18 cellular contexts compared by ENCODE assay signal in the genomic region with DNA sequence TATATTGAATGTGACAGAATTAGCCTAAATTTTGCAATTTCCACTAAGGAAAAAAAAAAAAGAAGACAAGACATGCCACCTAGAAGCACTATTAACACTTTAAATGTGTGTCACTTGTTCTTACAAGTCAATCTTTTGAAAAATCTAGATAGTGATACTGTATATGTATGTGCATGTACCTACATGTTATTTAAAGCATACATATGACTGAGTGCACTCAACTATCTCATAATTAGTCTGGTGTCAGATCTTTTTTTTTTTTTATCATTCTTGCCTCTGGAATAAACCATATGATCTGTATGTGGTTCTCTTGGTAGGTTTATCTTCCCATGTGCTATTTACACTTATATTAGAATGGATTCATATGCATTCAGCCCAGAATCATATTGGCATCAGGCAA.
DNase-seq lines count a peak whose midpoint lies in the region; ATAC-seq, FAIRE-seq and TF ChIP-seq lines count a peak whose summit lies in the region.
"Had no signal": no experiment of that assay in that cellular context is flagged by ENCODE, and none has a peak within 500 bp of the region (broad histone marks: within the 10 kb centered on the region; RNA-seq: fewer than 3 reads in every experiment).

No MANE protein-coding gene starts in this region.

- H3K9me3 ChIP-seq in OCI-LY1 (ENCODE audit: low read length) (no peaks in the 10 kb centered on the region), endodermal cell (ENCODE audit: control insufficient read depth, low read length) (peaks cover 8% of the 10 kb centered on the region)
- H3K9me3 ChIP-seq: SJSA1 had no signal

- no peak for TF ChIP-seq CTCF in OCI-LY1 (IDR thresholded peaks at IDR 0.05; ENCODE audit: low read length)
- no peak for TF ChIP-seq CTCF in bronchial epithelial cell (IDR thresholded peaks at IDR 0.05; ENCODE audit: insufficient read depth, low read length, severe bottlenecking)
- no peak for TF ChIP-seq CTCF in endodermal cell (conservative IDR thresholded peaks at IDR 0.05)

- H3K27me3 ChIP-seq in OCI-LY1 (ENCODE audit: insufficient read depth, low read length) (no peaks in the 10 kb centered on the region), bronchial epithelial cell (ENCODE audit: control insufficient read depth, insufficient read depth, low read length) (no peaks in the 10 kb centered on the region), endodermal cell (ENCODE audit: control insufficient read depth, insufficient read depth, low read length, poor library complexity, severe bottlenecking) (no peaks in the 10 kb centered on the region)
- H3K27me3 ChIP-seq: SJSA1 had no signal

- DNase-seq in activated naive CD4-positive, alpha-beta T cell treated with anti-CD3 and anti-CD28 coated beads, Interleukin-2, amount 50 U/mL, for 72 hours (ENCODE audit: low spot score in 2 of 2): no peak
- DNase-seq in bronchial epithelial cell (ENCODE audit: low read depth): peak; percentile 82
- DNase-seq in stimulated activated naive B cell treated with anti-CD40 and anti-IgM and Interleukin-4, amounts not matched to agents 10 μg/mL and 1 μg/mL and 100 μg/mL, for 72 hours: no peak
- no peak for DNase-seq in HUDEP-2 (lab: John Stamatoyannopoulos, UW; ENCODE audit: unreplicated experiment in 76 of 76)
- no peak for DNase-seq in endodermal cell
- DNase-seq: DMS53, KG1, NCI-H1436 treated with DMSO at 0.1 percent for 48 hours, NCI-H2029 treated with DMSO at 0.1 percent for 48 hours, NCI-H2171 treated with DMSO at 0.1 percent for 48 hours, NCI-H446 treated with DMSO at 0.1 percent for 48 hours had no signal

- H3K27me3 Mint-ChIP-seq in activated naive CD4-positive, alpha-beta T cell treated with anti-CD3 and anti-CD28 coated beads, Interleukin-2, amount 50 U/mL, for 24 hours: no peaks in the 10 kb centered on the region
- H3K27me3 Mint-ChIP-seq in stimulated activated naive B cell treated with anti-CD40 and anti-IgM and Interleukin-4, amounts not matched to agents 10 μg/mL and 1 μg/mL and 100 μg/mL, for 72 hours: no peaks in the 10 kb centered on the region
- H3K27me3 Mint-ChIP-seq in endodermal cell (ENCODE audit: insufficient read depth): no peaks in the 10 kb centered on the region

- H3K4me2 ChIP-seq in OCI-LY1 (ENCODE audit: low read length): peak overlapping the region; percentile 11; the same call in 1 of the 2 replicates

- peak overlapping the region; percentile 47 for H3K4me3 Mint-ChIP-seq in activated naive CD4-positive, alpha-beta T cell treated with anti-CD3 and anti-CD28 coated beads, Interleukin-2, amount 50 U/mL, for 24 hours
- no peak overlapping the region for H3K4me3 Mint-ChIP-seq in stimulated activated naive B cell treated with anti-CD40 and anti-IgM and Interleukin-4, amounts not matched to agents 10 μg/mL and 1 μg/mL and 100 μg/mL, for 72 hours
- H3K4me3 Mint-ChIP-seq in endodermal cell: no peak overlapping the region
- H3K4me3 Mint-ChIP-seq: CD14-positive monocyte had no signal

- H3K9ac ChIP-seq in OCI-LY1 (ENCODE audit: low read length): no peak overlapping the region
- no peak overlapping the region for H3K9ac ChIP-seq in endodermal cell (ENCODE audit: extremely low read depth, low read length, poor library complexity, severe bottlenecking)

- no peak for FAIRE-seq in bronchial epithelial cell (lab: Jason Lieb, UNC)
- FAIRE-seq: H1, HepG2 had no signal

- ATAC-seq in activated naive CD4-positive, alpha-beta T cell treated with anti-CD3 and anti-CD28 coated beads, Interleukin-2, amount 50 U/mL, for 72 hours: no peak
- no peak for ATAC-seq in stimulated activated naive B cell treated with anti-CD40 and anti-IgM and Interleukin-4, amounts not matched to agents 10 μg/mL and 1 μg/mL and 100 μg/mL, for 72 hours (replicated peaks)
- no peak for ATAC-seq in GM21367 (IDR thresholded peaks at IDR 0.05; ENCODE audit: unreplicated experiment)
- ATAC-seq: HepG2 had no signal

- peaks cover 18% of the 10 kb centered on the region for H3K36me3 ChIP-seq in OCI-LY1 (ENCODE audit: insufficient read depth, low read length)
- no peaks in the 10 kb centered on the region for H3K36me3 ChIP-seq in bronchial epithelial cell (ENCODE audit: control insufficient read depth, insufficient read depth, low read length)
- H3K36me3 ChIP-seq in endodermal cell (ENCODE audit: control insufficient read depth, insufficient read depth, low read length): no peaks in the 10 kb centered on the region
- H3K36me3 ChIP-seq: SJSA1 had no signal

- H3K79me2 ChIP-seq in OCI-LY1 (ENCODE audit: insufficient read depth, low read length): peaks cover 99% of the 10 kb centered on the region

- H3K4me1 ChIP-seq in OCI-LY1 (ENCODE audit: insufficient read depth, low read length, severe bottlenecking): peaks cover 89% of the 10 kb centered on the region
- peaks cover 3% of the 10 kb centered on the region for H3K4me1 ChIP-seq in endodermal cell (ENCODE audit: control insufficient read depth, insufficient read depth, low read length)
- H3K4me1 ChIP-seq: SJSA1 had no signal

- peaks cover 5% of the 10 kb centered on the region for H3K36me3 Mint-ChIP-seq in activated naive CD4-positive, alpha-beta T cell treated with anti-CD3 and anti-CD28 coated beads, Interleukin-2, amount 50 U/mL, for 24 hours
- peaks cover 0 to 16% of the 10 kb centered on the region in 2 donors for H3K36me3 Mint-ChIP-seq in activated naive CD4-positive, alpha-beta T cell treated with anti-CD3 and anti-CD28 coated beads, Interleukin-2, amount 50 U/mL, for 72 hours
- H3K36me3 Mint-ChIP-seq in stimulated activated naive B cell treated with anti-CD40 and anti-IgM and Interleukin-4, amounts not matched to agents 10 μg/mL and 1 μg/mL and 100 μg/mL, for 72 hours: peaks cover 8 to 29% of the 10 kb centered on the region in 2 donors
- H3K36me3 Mint-ChIP-seq in endodermal cell (ENCODE audit: low read depth): peaks cover 9% of the 10 kb centered on the region

- no peaks in the 10 kb centered on the region for H4K20me1 ChIP-seq in OCI-LY1 (ENCODE audit: insufficient read depth, low read length)

- peaks cover 89% of the 10 kb centered on the region for H3K4me1 Mint-ChIP-seq in activated naive CD4-positive, alpha-beta T cell treated with anti-CD3 and anti-CD28 coated beads, Interleukin-2, amount 50 U/mL, for 24 hours
- peaks cover 49 to 74% of the 10 kb centered on the region in 2 donors for H3K4me1 Mint-ChIP-seq in stimulated activated naive B cell treated with anti-CD40 and anti-IgM and Interleukin-4, amounts not matched to agents 10 μg/mL and 1 μg/mL and 100 μg/mL, for 72 hours
- peaks cover 25% of the 10 kb centered on the region for H3K4me1 Mint-ChIP-seq in endodermal cell

- H3K27ac ChIP-seq in OCI-LY1 (ENCODE audit: low read depth, low read length, poor library complexity, severe bottlenecking): peak overlapping the region; percentile 83
- no peak overlapping the region for H3K27ac ChIP-seq in endodermal cell (ENCODE audit: low read depth, low read length)
- H3K27ac ChIP-seq: SJSA1 had no signal

- no peaks in the 10 kb centered on the region for H3K9me2 ChIP-seq in OCI-LY1 (ENCODE audit: low read depth, low read length)

- peak overlapping the region; percentile 77 for H3K27ac Mint-ChIP-seq in activated naive CD4-positive, alpha-beta T cell treated with anti-CD3 and anti-CD28 coated beads, Interleukin-2, amount 50 U/mL, for 24 hours
- H3K27ac Mint-ChIP-seq in activated naive CD4-positive, alpha-beta T cell treated with anti-CD3 and anti-CD28 coated beads, Interleukin-2, amount 50 U/mL, for 72 hours: no peak overlapping the region
- peak overlapping the region; percentile 42 for H3K27ac Mint-ChIP-seq in stimulated activated naive B cell treated with anti-CD40 and anti-IgM and Interleukin-4, amounts not matched to agents 10 μg/mL and 1 μg/mL and 100 μg/mL, for 72 hours
- H3K27ac Mint-ChIP-seq in endodermal cell: no peak overlapping the region
- H3K27ac Mint-ChIP-seq: CD14-positive monocyte had no signal

- H3K4me3 ChIP-seq in OCI-LY1 (ENCODE audit: low read depth, low read length, poor library complexity, severe bottlenecking) (no peak overlapping the region), bronchial epithelial cell (ENCODE audit: low read depth, low read length) (no peak overlapping the region), endodermal cell (ENCODE audit: low read length) (no peak overlapping the region)
- H3K4me3 ChIP-seq: SJSA1 had no signal

- H2AFZ ChIP-seq in OCI-LY1 (ENCODE audit: low read length): no peak overlapping the region

- H3K9me3 Mint-ChIP-seq in activated naive CD4-positive, alpha-beta T cell treated with anti-CD3 and anti-CD28 coated beads, Interleukin-2, amount 50 U/mL, for 24 hours: no peaks in the 10 kb centered on the region
- no peaks in the 10 kb centered on the region for H3K9me3 Mint-ChIP-seq in activated naive CD4-positive, alpha-beta T cell treated with anti-CD3 and anti-CD28 coated beads, Interleukin-2, amount 50 U/mL, for 72 hours
- peaks cover 0 to 1% of the 10 kb centered on the region in 2 donors for H3K9me3 Mint-ChIP-seq in stimulated activated naive B cell treated with anti-CD40 and anti-IgM and Interleukin-4, amounts not matched to agents 10 μg/mL and 1 μg/mL and 100 μg/mL, for 72 hours
- no peaks in the 10 kb centered on the region for H3K9me3 Mint-ChIP-seq in endodermal cell

- H3F3A ChIP-seq in OCI-LY1 (ENCODE audit: insufficient read depth, low read length): no peaks in the 10 kb centered on the region

Comparison
In these comparisons a context has a peak if more than half of its experiments do, and no peak if none do; other contexts are left out.
1. H3K27ac Mint-ChIP-seq: peak in activated naive CD4-positive, alpha-beta T cell treated with anti-CD3 and anti-CD28 coated beads, Interleukin-2, amount 50 U/mL, for 24 hours (single experiment) and stimulated activated naive B cell treated with anti-CD40 and anti-IgM and Interleukin-4, amounts not matched to agents 10 μg/mL and 1 μg/mL and 100 μg/mL, for 72 hours (single experiment); none in activated naive CD4-positive, alpha-beta T cell treated with anti-CD3 and anti-CD28 coated beads, Interleukin-2, amount 50 U/mL, for 72 hours (0 of 2) and endodermal cell (single experiment).